ENCODE assay signal across 11 cellular contexts in the genomic region with DNA sequence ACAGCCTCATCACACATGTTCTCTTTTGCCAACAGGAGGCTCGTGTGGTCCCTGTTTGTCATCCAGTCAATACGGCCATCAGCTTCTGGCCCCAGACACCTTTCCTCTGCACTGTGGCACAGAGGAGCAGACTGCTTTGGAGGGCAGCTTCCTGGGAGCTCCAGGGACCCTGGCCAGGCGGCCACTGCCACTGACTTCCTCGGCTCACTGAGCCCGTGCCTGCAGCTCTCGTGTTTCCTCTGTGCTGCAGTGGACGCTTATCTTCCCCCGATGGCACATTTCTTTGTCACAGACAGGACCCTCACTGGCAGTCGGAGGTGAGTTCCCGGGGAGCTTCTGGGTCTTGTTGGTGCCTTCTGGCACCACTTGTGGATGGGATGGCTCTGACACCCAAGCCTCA.
"Had no signal": no experiment of that assay in that cellular context is flagged by ENCODE, and none has a peak within 500 bp of the region (broad histone marks: within the 10 kb centered on the region; RNA-seq: fewer than 3 reads in every experiment).

No MANE protein-coding gene starts in this region.

- H3K4me3 ChIP-seq: mucosa of descending colon, tibial artery had no signal

- ATAC-seq: stimulated activated effector memory CD8-positive, alpha-beta T cell treated with anti-CD3 and anti-CD28 coated beads, Interleukin-12 subunit alpha, Interleukin-12 subunit beta, amount 100 ng/mL, for 72 hours had no signal

- DNase-seq: activated effector memory CD4-positive, alpha-beta T cell treated with Interleukin-2 at 50 U/mL for 16 hours; effector memory CD4-positive, alpha-beta T cell; kidney; left ventricle myocardium inferior; tibial artery had no signal

- H3K36me3 ChIP-seq: left ventricle myocardium inferior, tibial artery, uterus had no signal

- H3K27me3 ChIP-seq: tibial artery, uterus had no signal

- FAIRE-seq: kidney had no signal

- H3K79me2 ChIP-seq: parathyroid adenoma had no signal

- H2AFZ ChIP-seq: parathyroid adenoma had no signal

- H3K27ac ChIP-seq: epithelial cell of prostate, left ventricle myocardium inferior, parathyroid adenoma, tibial artery, uterus, VCaP had no signal

- H3K9ac ChIP-seq: parathyroid adenoma had no signal

- H3K4me1 ChIP-seq: uterus had no signal

- H3K9me3 ChIP-seq: left ventricle myocardium inferior, mucosa of descending colon, tibial artery, uterus had no signal
